Comparison of ENCODE assay signal across 8 cellular contexts in genomic region chr9:128550770-128551651, GRCh38. TPM values are rescaled to one million over a fixed set of nuclear protein-coding genes. Genes with fewer than 3 reads are reported as not detected.
DNase-seq lines count a peak whose midpoint lies in the region; FAIRE-seq lines count a peak whose summit lies in the region.

No MANE protein-coding gene starts in this region.

- no peaks in the 10 kb centered on the region for H3K27me3 ChIP-seq in neuronal stem cell (ENCODE audit: control insufficient read depth in 3 of 3, insufficient read depth in 3 of 3, low read depth in 1 of 3, low read length in 3 of 3)
- H3K27me3 ChIP-seq in small intestine (ENCODE audit: control insufficient read depth in 2 of 2, insufficient read depth in 2 of 2, low read length in 2 of 2) = no peaks in the 10 kb centered on the region

- H3K36me3 ChIP-seq in neuronal stem cell (replicated peaks in 1 of 2; ENCODE audit: control insufficient read depth in 2 of 2, insufficient read depth in 2 of 2, low read length in 2 of 2) (no peaks in the 10 kb centered on the region), small intestine (ENCODE audit: control insufficient read depth in 2 of 2, insufficient read depth in 2 of 2, low read length in 2 of 2) (no peaks in the 10 kb centered on the region)

- H3K4me3 ChIP-seq in neuronal stem cell (ENCODE audit: low read length in 2 of 2) = peak overlapping the region in 1 of 2 donors; percentile 79
- H3K4me3 ChIP-seq in small intestine (ENCODE audit: low read depth in 1 of 2, low read length in 2 of 2) = no peak overlapping the region

- H3K27me3 Mint-ChIP-seq in activated CD4-positive, alpha-beta T cell treated with anti-CD3 and anti-CD28 coated beads, Interleukin-2, amount 10 ng/mL, durations not matched to agents 7 days and 5 days = no peaks in the 10 kb centered on the region
- H3K27me3 Mint-ChIP-seq in activated CD4-positive, alpha-beta memory T cell treated with anti-CD3 and anti-CD28 coated beads, Interleukin-2, amount 10 ng/mL, durations not matched to agents 7 days and 5 days = no peaks in the 10 kb centered on the region

- H2BK5ac ChIP-seq in neuronal stem cell (ENCODE audit: low read length) = no peak overlapping the region

- H3K23ac ChIP-seq in neuronal stem cell (ENCODE audit: low read depth, low read length, poor library complexity) = no peak overlapping the region

- peak overlapping the region; percentile 93 for H2AFZ ChIP-seq in neuronal stem cell (ENCODE audit: low read length)

- peaks cover 5% of the 10 kb centered on the region for H3K36me3 Mint-ChIP-seq in activated CD4-positive, alpha-beta T cell treated with anti-CD3 and anti-CD28 coated beads, Interleukin-2, amount 10 ng/mL, durations not matched to agents 7 days and 5 days (ENCODE audit: low read depth)
- peaks cover 4% of the 10 kb centered on the region for H3K36me3 Mint-ChIP-seq in activated CD4-positive, alpha-beta memory T cell treated with anti-CD3 and anti-CD28 coated beads, Interleukin-2, amount 10 ng/mL, durations not matched to agents 7 days and 5 days (ENCODE audit: low read depth)

- H3K9me3 ChIP-seq in neuronal stem cell (replicated peaks in 1 of 2; ENCODE audit: control insufficient read depth in 2 of 2, insufficient read depth in 1 of 2, low read depth in 1 of 2, low read length in 2 of 2) (no peaks in the 10 kb centered on the region), small intestine (ENCODE audit: control insufficient read depth, low read depth) (no peaks in the 10 kb centered on the region)

- no peak overlapping the region for H2BK120ac ChIP-seq in neuronal stem cell (ENCODE audit: low read depth, low read length)

- no peak overlapping the region for H2BK15ac ChIP-seq in neuronal stem cell (ENCODE audit: low read length)

- H3K14ac ChIP-seq in neuronal stem cell (ENCODE audit: low read length) = no peak overlapping the region

- H3K4me1 ChIP-seq in neuronal stem cell (ENCODE audit: control insufficient read depth in 2 of 2, insufficient read depth in 1 of 2, low read depth in 1 of 2, low read length in 2 of 2) (peaks cover 15 to 35% of the 10 kb centered on the region in 2 donors), small intestine (ENCODE audit: control insufficient read depth in 2 of 2, insufficient read depth in 1 of 2, low read depth in 1 of 2, low read length in 1 of 2) (peaks cover 2 to 11% of the 10 kb centered on the region in 2 donors)

- H3K27ac Mint-ChIP-seq in activated CD4-positive, alpha-beta T cell treated with anti-CD3 and anti-CD28 coated beads, Interleukin-2, amount 10 ng/mL, durations not matched to agents 7 days and 5 days = peak overlapping the region; percentile 97
- H3K27ac Mint-ChIP-seq in activated CD4-positive, alpha-beta memory T cell treated with anti-CD3 and anti-CD28 coated beads, Interleukin-2, amount 10 ng/mL, durations not matched to agents 7 days and 5 days = peak overlapping the region; percentile 97

- peaks cover 26% of the 10 kb centered on the region for H3K4me1 Mint-ChIP-seq in activated CD4-positive, alpha-beta T cell treated with anti-CD3 and anti-CD28 coated beads, Interleukin-2, amount 10 ng/mL, durations not matched to agents 7 days and 5 days
- peaks cover 31% of the 10 kb centered on the region for H3K4me1 Mint-ChIP-seq in activated CD4-positive, alpha-beta memory T cell treated with anti-CD3 and anti-CD28 coated beads, Interleukin-2, amount 10 ng/mL, durations not matched to agents 7 days and 5 days

- H3K9ac ChIP-seq in neuronal stem cell (ENCODE audit: low read depth, low read length, poor library complexity) = no peak overlapping the region

- no peak overlapping the region for H3K4me2 ChIP-seq in neuronal stem cell (ENCODE audit: insufficient read depth, low read length, poor library complexity, severe bottlenecking)

- H3K4me3 Mint-ChIP-seq in activated CD4-positive, alpha-beta T cell treated with anti-CD3 and anti-CD28 coated beads, Interleukin-2, amount 10 ng/mL, durations not matched to agents 7 days and 5 days = peak overlapping the region; percentile 92
- H3K4me3 Mint-ChIP-seq in activated CD4-positive, alpha-beta memory T cell treated with anti-CD3 and anti-CD28 coated beads, Interleukin-2, amount 10 ng/mL, durations not matched to agents 7 days and 5 days = peak overlapping the region; percentile 94

- no peak overlapping the region for H4K8ac ChIP-seq in neuronal stem cell (ENCODE audit: low read depth, low read length)

- no peaks in the 10 kb centered on the region for H3K9me3 Mint-ChIP-seq in activated CD4-positive, alpha-beta T cell treated with anti-CD3 and anti-CD28 coated beads, Interleukin-2, amount 10 ng/mL, durations not matched to agents 7 days and 5 days
- no peaks in the 10 kb centered on the region for H3K9me3 Mint-ChIP-seq in activated CD4-positive, alpha-beta memory T cell treated with anti-CD3 and anti-CD28 coated beads, Interleukin-2, amount 10 ng/mL, durations not matched to agents 7 days and 5 days

- H2AK5ac ChIP-seq in neuronal stem cell (ENCODE audit: low read depth, low read length) = no peak overlapping the region

- CTCF ChIA-PET in activated CD4-positive, alpha-beta T cell treated with anti-CD3 and anti-CD28 coated beads, Interleukin-2, amount 10 ng/mL, durations not matched to agents 7 days and 5 days (lab: Charles Lee) = interaction anchor here (0.5 to 2.3 kb wide), 11 partner anchors 8 to 180 kb away, joined by 3 to 10 read pairs (median 3); partner anchors contain the start of genes PKN3 and URM1
- CTCF ChIA-PET in activated CD4-positive, alpha-beta memory T cell treated with anti-CD3 and anti-CD28 coated beads, Interleukin-2, amount 10 ng/mL, durations not matched to agents 7 days and 5 days (lab: Charles Lee) = interaction anchor here (0.6 to 1.9 kb wide), 10 partner anchors 8 to 505 kb away, joined by 3 to 7 read pairs (median 4); partner anchors contain the start of genes CERCAM, ENDOG and GLE1

- FAIRE-seq in small intestine (lab: Jason Lieb, UNC) = no peak
- FAIRE-seq in RCC 7860 (lab: Jason Lieb, UNC) = no peak

- H4K91ac ChIP-seq in neuronal stem cell (ENCODE audit: low read depth, low read length, poor library complexity) = no peak overlapping the region

- no CpG with 5 or more reads among the region's 11 CpGs for WGBS in neuronal stem cell (ENCODE audit: extremely low coverage in 2 of 2, insufficient read length in 2 of 2, insufficient replicate concordance in 1 of 2), 2 donors
- 55 to 77% (median 75%) methylated on average over 11 of the region's 11 CpGs for WGBS in small intestine, 3 donors

- H3K4ac ChIP-seq in neuronal stem cell (ENCODE audit: low read length) = no peak overlapping the region

- no peaks in the 10 kb centered on the region for H3K79me1 ChIP-seq in neuronal stem cell (ENCODE audit: low read depth, low read length)

- H2BK12ac ChIP-seq in neuronal stem cell (ENCODE audit: low read length) = no peak overlapping the region

- no peak for DNase-seq in activated CD4-positive, alpha-beta T cell treated with anti-CD3 and anti-CD28 coated beads, Interleukin-2, amount 10 ng/mL, durations not matched to agents 7 days and 5 days
- no peak for DNase-seq in activated CD4-positive, alpha-beta T cell treated with anti-CD3 and anti-CD28 coated beads for 1 hour
- DNase-seq in activated CD4-positive, alpha-beta memory T cell treated with anti-CD3 and anti-CD28 coated beads, Interleukin-2, amount 10 ng/mL, durations not matched to agents 7 days and 5 days = peak; percentile 24
- DNase-seq in glomerular visceral epithelial cell (ENCODE audit: extremely low spot score) (peak; percentile 56), neuronal stem cell (ENCODE audit: low spot score) (no peak), small intestine (no peak), GM19240 (ENCODE audit: insufficient read length, low spot score) (no peak), RCC 7860 (ENCODE audit: low spot score) (no peak)

- no peak overlapping the region for H3K27ac ChIP-seq in neuronal stem cell (replicated peaks; ENCODE audit: low read length)
- peak overlapping the region in 1 of 2 donors; percentile 60 for H3K27ac ChIP-seq in small intestine (ENCODE audit: low read depth in 1 of 2, low read length in 1 of 2)

- H3K18ac ChIP-seq in neuronal stem cell (ENCODE audit: low read length) = no peak overlapping the region

- POLR2A ChIA-PET in activated CD4-positive, alpha-beta T cell treated with anti-CD3 and anti-CD28 coated beads, Interleukin-2, amount 10 ng/mL, durations not matched to agents 7 days and 5 days (lab: Charles Lee) = interaction anchor here (1.2 kb wide), 1 partner anchor 46 kb away, joined by 3 read pairs; no protein-coding TSS in a partner anchor
- POLR2A ChIA-PET in activated CD4-positive, alpha-beta memory T cell treated with anti-CD3 and anti-CD28 coated beads, Interleukin-2, amount 10 ng/mL, durations not matched to agents 7 days and 5 days (lab: Charles Lee) = interaction anchor here (0.6 to 6.3 kb wide), 22 partner anchors 8 to 482 kb away, joined by 3 to 89 read pairs (median 6); partner anchors contain the start of genes ENDOG, GLE1, SET and URM1

RNA-seq across cellular contexts. Expression of gene SPTAN1, which starts 1.4 kb away (rescaled TPM):
- total RNA-seq in activated CD4-positive, alpha-beta T cell treated with anti-CD3 and anti-CD28 coated beads, Interleukin-2, amount 10 ng/mL, durations not matched to agents 7 days and 5 days = 100 to 1,000 TPM; 338 to 383 TPM
- total RNA-seq in activated CD4-positive, alpha-beta memory T cell treated with anti-CD3 and anti-CD28 coated beads, Interleukin-2, amount 10 ng/mL, durations not matched to agents 7 days and 5 days = 100 to 1,000 TPM; 313 to 321 TPM
- 68.7 TPM for polyA plus RNA-seq in neuronal stem cell (2013, experiment 1 of 2)
- 64.6 TPM for polyA plus RNA-seq in neuronal stem cell (2013, experiment 2 of 2)
- polyA plus RNA-seq in small intestine = 100 to 1,000 TPM in 2 of 3 donors, 10 to 100 TPM in 1; 98.1 to 154 (median 150) TPM

RNA-seq across cellular contexts. Expression of gene GLE1, which starts 46.5 kb away (rescaled TPM):
- total RNA-seq in activated CD4-positive, alpha-beta T cell treated with anti-CD3 and anti-CD28 coated beads, Interleukin-2, amount 10 ng/mL, durations not matched to agents 7 days and 5 days = 10 to 100 TPM; 47.3 to 49.6 TPM
- total RNA-seq in activated CD4-positive, alpha-beta memory T cell treated with anti-CD3 and anti-CD28 coated beads, Interleukin-2, amount 10 ng/mL, durations not matched to agents 7 days and 5 days = 10 to 100 TPM; 50.3 to 50.7 TPM
- polyA plus RNA-seq in neuronal stem cell (2013, experiment 1 of 2) = 12.1 TPM
- 11.8 TPM for polyA plus RNA-seq in neuronal stem cell (2013, experiment 2 of 2)
- polyA plus RNA-seq in small intestine = 10 to 100 TPM; 17.8 to 21.2 (median 21.0) TPM

Comparison
In these comparisons a context has a peak if more than half of its experiments do, and no peak if none do; other contexts are left out.
1. DNase-seq: peak in activated CD4-positive, alpha-beta memory T cell treated with anti-CD3 and anti-CD28 coated beads, Interleukin-2, amount 10 ng/mL, durations not matched to agents 7 days and 5 days (single experiment) and glomerular visceral epithelial cell (single experiment); none in activated CD4-positive, alpha-beta T cell treated with anti-CD3 and anti-CD28 coated beads, Interleukin-2, amount 10 ng/mL, durations not matched to agents 7 days and 5 days (single experiment), activated CD4-positive, alpha-beta T cell treated with anti-CD3 and anti-CD28 coated beads for 1 hour (single experiment), neuronal stem cell (single experiment), small intestine (single experiment), GM19240 (single experiment) and RCC 7860 (single experiment).